ENCODE assay signal across 28 cellular contexts in genomic region chr9:106575903-106576755, GRCh38.
DNase-seq lines count a peak whose midpoint lies in the region; ATAC-seq and TF ChIP-seq lines count a peak whose summit lies in the region.
"Had no signal": no experiment of that assay in that cellular context is flagged by ENCODE, and none has a peak within 500 bp of the region (broad histone marks: within the 10 kb centered on the region; RNA-seq: fewer than 3 reads in every experiment).

No MANE protein-coding gene starts in this region.

- peaks cover 28% of the 10 kb centered on the region for H3K9me3 Mint-ChIP-seq in mesothelial cell of epicardium

- no peaks in the 10 kb centered on the region for H3K27me3 Mint-ChIP-seq in mesothelial cell of epicardium (ENCODE audit: low read depth)
- H3K27me3 Mint-ChIP-seq: activated CD8-positive, alpha-beta T cell treated with anti-CD3 and anti-CD28 coated beads for 36 hours; activated naive CD8-positive, alpha-beta T cell treated with anti-CD3 and anti-CD28 coated beads, Interleukin-2, amount 50 U/mL, for 24 hours; effector memory CD8-positive, alpha-beta T cell; stimulated activated naive B cell treated with anti-CD40 and anti-IgM and Interleukin-4, amounts not matched to agents 10 μg/mL and 1 μg/mL and 100 μg/mL, for 72 hours had no signal

- H3K27ac ChIP-seq in HUES64 (ENCODE audit: low read depth, low read length) = peak overlapping the region; percentile 2; the same call in 1 of the 2 replicates
- peak overlapping the region; percentile 10 for H3K27ac ChIP-seq in cingulate gyrus (ENCODE audit: low read depth, low read length)
- no peak overlapping the region for H3K27ac ChIP-seq in colonic mucosa
- H3K27ac ChIP-seq in vagina = no peak overlapping the region
- H3K27ac ChIP-seq: BLaER1 treated with 17β-estradiol and CSF1 and Interleukin-3, amounts not matched to agents 10 nM and 100 nM; body of pancreas; lower lobe of right lung; PC-9; suprapubic skin; uterus had no signal

- peak overlapping the region; percentile 87 for H3K27ac Mint-ChIP-seq in mesothelial cell of epicardium
- H3K27ac Mint-ChIP-seq: activated CD8-positive, alpha-beta T cell treated with anti-CD3 and anti-CD28 coated beads for 36 hours; activated naive CD8-positive, alpha-beta T cell treated with anti-CD3 and anti-CD28 coated beads, Interleukin-2, amount 50 U/mL, for 24 hours; effector memory CD8-positive, alpha-beta T cell; stimulated activated naive B cell treated with anti-CD40 and anti-IgM and Interleukin-4, amounts not matched to agents 10 μg/mL and 1 μg/mL and 100 μg/mL, for 72 hours had no signal

- ATAC-seq in GM19397 (IDR thresholded peaks at IDR 0.05; ENCODE audit: unreplicated experiment) (no peak), HG03432 (IDR thresholded peaks at IDR 0.05; ENCODE audit: unreplicated experiment) (no peak)
- ATAC-seq: activated CD4-positive, CD25-positive, alpha-beta regulatory T cell treated with anti-CD3 and anti-CD28 coated beads, Interleukin-2, amount 50 U/mL, for 24 hours; activated CD8-positive, alpha-beta T cell treated with anti-CD3 and anti-CD28 coated beads for 36 hours; activated naive CD8-positive, alpha-beta T cell treated with anti-CD3 and anti-CD28 coated beads, Interleukin-2, amount 50 U/mL, for 24 hours; body of pancreas; effector memory CD8-positive, alpha-beta T cell; K562; lower lobe of right lung; stimulated activated naive B cell treated with anti-CD40 and anti-IgM and Interleukin-4, amounts not matched to agents 10 μg/mL and 1 μg/mL and 100 μg/mL, for 72 hours had no signal

- H3K36me3 ChIP-seq in HUES64 (ENCODE audit: insufficient read depth, low read length) (no peaks in the 10 kb centered on the region), colonic mucosa (no peaks in the 10 kb centered on the region), vagina (no peaks in the 10 kb centered on the region)
- H3K36me3 ChIP-seq: BLaER1 treated with 17β-estradiol and CSF1 and Interleukin-3, amounts not matched to agents 10 nM and 100 nM; lower lobe of right lung; MG63; suprapubic skin; uterus had no signal

- H3K4me3 Mint-ChIP-seq in mesothelial cell of epicardium = no peak overlapping the region
- H3K4me3 Mint-ChIP-seq: activated CD8-positive, alpha-beta T cell treated with anti-CD3 and anti-CD28 coated beads for 36 hours; activated naive CD8-positive, alpha-beta T cell treated with anti-CD3 and anti-CD28 coated beads, Interleukin-2, amount 50 U/mL, for 24 hours; effector memory CD8-positive, alpha-beta T cell; stimulated activated naive B cell treated with anti-CD40 and anti-IgM and Interleukin-4, amounts not matched to agents 10 μg/mL and 1 μg/mL and 100 μg/mL, for 72 hours had no signal

- TF ChIP-seq CTCF in mesothelial cell of epicardium (IDR thresholded peaks at IDR 0.05; ENCODE audit: unreplicated experiment) = no peak
- TF ChIP-seq CTCF in colonic mucosa (IDR thresholded peaks at IDR 0.05) = no peak
- TF ChIP-seq CTCF in vagina (IDR thresholded peaks at IDR 0.05) = no peak

- no peak overlapping the region for H3K4me3 ChIP-seq in HUES64 (ENCODE audit: low read length)
- H3K4me3 ChIP-seq in colonic mucosa = no peak overlapping the region
- H3K4me3 ChIP-seq in vagina = no peak overlapping the region
- H3K4me3 ChIP-seq: BLaER1 treated with 17β-estradiol and CSF1 and Interleukin-3, amounts not matched to agents 10 nM and 100 nM; body of pancreas; K562; lower lobe of right lung; MG63; PC-9; suprapubic skin; uterus had no signal

- H3K27me3 ChIP-seq in HUES64 (ENCODE audit: insufficient read depth, low read length) = no peaks in the 10 kb centered on the region
- no peaks in the 10 kb centered on the region for H3K27me3 ChIP-seq in colonic mucosa
- H3K27me3 ChIP-seq in vagina = no peaks in the 10 kb centered on the region
- H3K27me3 ChIP-seq: BLaER1 treated with 17β-estradiol and CSF1 and Interleukin-3, amounts not matched to agents 10 nM and 100 nM; body of pancreas; MG63; suprapubic skin; uterus had no signal

- H3K9me3 ChIP-seq in HUES64 (ENCODE audit: insufficient read depth, low read depth, low read length) = no peaks in the 10 kb centered on the region
- no peaks in the 10 kb centered on the region for H3K9me3 ChIP-seq in colonic mucosa
- no peaks in the 10 kb centered on the region for H3K9me3 ChIP-seq in vagina
- H3K9me3 ChIP-seq: lower lobe of right lung, MG63, uterus had no signal

- H3K4me1 Mint-ChIP-seq in mesothelial cell of epicardium = peaks cover 20% of the 10 kb centered on the region
- H3K4me1 Mint-ChIP-seq: activated naive CD8-positive, alpha-beta T cell treated with anti-CD3 and anti-CD28 coated beads, Interleukin-2, amount 50 U/mL, for 24 hours; stimulated activated naive B cell treated with anti-CD40 and anti-IgM and Interleukin-4, amounts not matched to agents 10 μg/mL and 1 μg/mL and 100 μg/mL, for 72 hours had no signal

- WGBS in HUES64 = 89% methylated on average over 12 of the region's 12 CpGs

- intact Hi-C loops in colonic mucosa (cut with DNase I) = no loop called here
- intact Hi-C loops in vagina (cut with DNase I) = no loop called here

- H3K36me3 Mint-ChIP-seq in mesothelial cell of epicardium = no peaks in the 10 kb centered on the region
- H3K36me3 Mint-ChIP-seq: stimulated activated naive B cell treated with anti-CD40 and anti-IgM and Interleukin-4, amounts not matched to agents 10 μg/mL and 1 μg/mL and 100 μg/mL, for 72 hours had no signal

- no peak for TF ChIP-seq POLR2A in vagina (IDR thresholded peaks at IDR 0.05)

- H3K4me1 ChIP-seq in HUES64 (ENCODE audit: insufficient read depth, low read length) (no peaks in the 10 kb centered on the region), colonic mucosa (no peaks in the 10 kb centered on the region), vagina (no peaks in the 10 kb centered on the region)
- H3K4me1 ChIP-seq: BLaER1 treated with 17β-estradiol and CSF1 and Interleukin-3, amounts not matched to agents 10 nM and 100 nM; body of pancreas; lower lobe of right lung; suprapubic skin; uterus had no signal

- H3K9ac ChIP-seq in HUES64 (ENCODE audit: low read depth, low read length) (no peak overlapping the region), colonic mucosa (ENCODE audit: low read depth in 2 of 2, low read length in 2 of 2) (no peak overlapping the region)
- H3K9ac ChIP-seq: BLaER1 treated with 17β-estradiol and CSF1 and Interleukin-3, amounts not matched to agents 10 nM and 100 nM had no signal

- no peak for DNase-seq in mesothelial cell of epicardium (ENCODE audit: low spot score in 2 of 2, unreplicated experiment in 2 of 2)
- DNase-seq in retina = peak; percentile 28
- no peak for DNase-seq in colonic mucosa
- DNase-seq in vagina (ENCODE audit: extremely low spot score in 2 of 2) = no peak
- DNase-seq: activated CD8-positive, alpha-beta T cell treated with anti-CD3 and anti-CD28 coated beads for 36 hours; activated effector memory CD4-positive, alpha-beta T cell treated with Interleukin-2 at 50 U/mL for 16 hours; activated naive CD8-positive, alpha-beta T cell treated with anti-CD3 and anti-CD28 coated beads, Interleukin-2, amount 50 U/mL, for 24 hours; body of pancreas; effector memory CD8-positive, alpha-beta T cell; lower lobe of right lung; MG63; NCI-H1417; NCI-H446; NK-92 treated with Interleukin-12 subunit alpha and Interleukin-12 subunit beta, amount 100 ng/mL, for 24 hours; PC-9; SHP77; stimulated activated CD4-positive, alpha-beta T cell treated with anti-CD3 and anti-CD28 coated beads, Interleukin-4, amount 100 ng/mL, for 1 hour; stimulated activated naive B cell treated with anti-CD40 and anti-IgM and Interleukin-4, amounts not matched to agents 10 μg/mL and 1 μg/mL and 100 μg/mL, for 72 hours; SW 1271; uterus had no signal

Comparison
In these comparisons a context has a peak if more than half of its experiments do, and no peak if none do; other contexts are left out.
1. H3K27ac ChIP-seq: peak in HUES64 (single experiment) and cingulate gyrus (single experiment); none in colonic mucosa (single experiment) and vagina (single experiment).